19 cellular contexts compared by ENCODE assay signal in the genomic region with DNA sequence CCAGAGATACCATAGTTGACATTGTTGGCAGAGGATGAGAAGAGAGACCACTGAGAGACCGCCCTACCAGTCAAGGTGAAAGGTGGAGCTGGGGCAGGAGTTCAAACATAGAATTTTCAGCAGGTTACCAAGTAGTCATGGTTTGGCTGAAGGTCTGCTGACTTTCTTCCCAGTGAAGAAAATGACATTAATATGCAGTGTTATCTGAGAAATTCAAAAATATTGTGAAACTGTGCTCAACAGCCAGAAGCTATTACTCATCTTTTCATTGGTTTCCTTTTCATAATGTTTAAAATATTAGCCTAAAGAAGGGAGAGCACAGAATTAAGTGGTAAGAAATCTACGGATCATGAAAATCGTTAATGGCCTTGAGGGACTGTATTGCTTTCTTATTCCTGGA.
"Had no signal": no experiment of that assay in that cellular context is flagged by ENCODE, and none has a peak within 500 bp of the region (broad histone marks: within the 10 kb centered on the region; RNA-seq: fewer than 3 reads in every experiment).

No MANE protein-coding gene starts in this region.

- H3K9me3 Mint-ChIP-seq: activated naive CD4-positive, alpha-beta T cell treated with anti-CD3 and anti-CD28 coated beads, Interleukin-2, amount 50 U/mL, for 72 hours; endodermal cell; T-helper 1 cell treated with Interleukin-12 subunit alpha and Interleukin-12 subunit beta and Interleukin-4 antibody, amounts not matched to agents 30 μg/mL and 1 μg/mL, for 36 hours had no signal

- H3K4me3 Mint-ChIP-seq: endodermal cell; T-helper 1 cell treated with Interleukin-12 subunit alpha and Interleukin-12 subunit beta and Interleukin-4 antibody, amounts not matched to agents 30 μg/mL and 1 μg/mL, for 36 hours; WTC11 had no signal

- H3K4me3 ChIP-seq: adrenal gland, esophagus squamous epithelium, mucosa of descending colon, spleen, upper lobe of left lung had no signal

- DNase-seq: activated T-cell treated with anti-CD3 and anti-CD28 coated beads, Interleukin-2, amount 50 U/mL, for 1 hour; adrenal gland; cerebellar nuclear complex; cortex of kidney; endodermal cell; esophagus squamous epithelium; foreskin fibroblast; mesendoderm; mucosa of descending colon; nucleus accumbens; posterior cingulate gyrus; spleen; stimulated activated CD4-positive, alpha-beta T cell treated with anti-CD3 and anti-CD28 coated beads, Interleukin-4, amount 100 ng/mL, for 1 hour; stimulated activated naive CD4-positive, alpha-beta T cell; T1000; upper lobe of left lung had no signal

- H3K27ac ChIP-seq: spleen, upper lobe of left lung had no signal

- H3K4me1 Mint-ChIP-seq: WTC11 had no signal

- ATAC-seq: activated naive CD4-positive, alpha-beta T cell treated with anti-CD3 and anti-CD28 coated beads, Interleukin-2, amount 50 U/mL, for 72 hours; mucosa of descending colon; WTC11 had no signal

- H3K9me3 ChIP-seq: adrenal gland, esophagus squamous epithelium, mucosa of descending colon, spleen, upper lobe of left lung had no signal

- H3K36me3 Mint-ChIP-seq: activated naive CD4-positive, alpha-beta T cell treated with anti-CD3 and anti-CD28 coated beads, Interleukin-2, amount 50 U/mL, for 72 hours; WTC11 had no signal

- H3K36me3 ChIP-seq: adrenal gland, esophagus squamous epithelium, spleen, upper lobe of left lung had no signal

- H3K27ac Mint-ChIP-seq: endodermal cell; T-helper 1 cell treated with Interleukin-12 subunit alpha and Interleukin-12 subunit beta and Interleukin-4 antibody, amounts not matched to agents 30 μg/mL and 1 μg/mL, for 36 hours; WTC11 had no signal

- H3K4me1 ChIP-seq: adrenal gland, esophagus squamous epithelium, spleen, upper lobe of left lung had no signal

- H3K27me3 ChIP-seq: adrenal gland, upper lobe of left lung had no signal
